ENCODE assay signal across 17 cellular contexts in genomic region chr9:110029815-110030480, GRCh38.
A peak's percentile ranks its signal among the peaks of the same experiment; 100 is the strongest.
DNase-seq lines count a peak whose midpoint lies in the region; ATAC-seq and TF ChIP-seq lines count a peak whose summit lies in the region.
"Had no signal": no experiment of that assay in that cellular context is flagged by ENCODE, and none has a peak within 500 bp of the region (broad histone marks: within the 10 kb centered on the region; RNA-seq: fewer than 3 reads in every experiment).

No MANE protein-coding gene starts in this region.

- H2AFZ ChIP-seq in DND-41 (ENCODE audit: low read depth, low read length) (no peak overlapping the region), trophoblast cell (ENCODE audit: insufficient read depth, low read length, poor library complexity) (no peak overlapping the region)

- no peak overlapping the region for H3K18ac ChIP-seq in trophoblast cell (ENCODE audit: low read length)

- DNase-seq in DND-41 (no peak), SJCRH30 (no peak), foreskin keratinocyte (no peak), trophoblast cell (peak in 1 of 2 donors; percentile 60), globus pallidus (ENCODE audit: low spot score) (no peak), T1000 (lab: John Stamatoyannopoulos, UW) (no peak)
- no peak for DNase-seq in stimulated activated CD4-positive, alpha-beta T cell treated with anti-CD3 and anti-CD28 coated beads, Interleukin-2, amount 100 ng/mL, for 48 hours
- DNase-seq: activated T-cell treated with anti-CD3 and anti-CD28 coated beads, Interleukin-2, amount 50 U/mL, for 24 hours; CD8-positive, alpha-beta T cell; effector memory CD8-positive, alpha-beta T cell; left lung; NCI-H1930; NCI-H82; stimulated activated naive CD8-positive, alpha-beta T cell treated with anti-CD3 and anti-CD28 coated beads, Interleukin-15, Interleukin-2, amounts not matched to agents 100 U/mL and 50 U/mL, for 24 hours had no signal

- H3K4me3 ChIP-seq in DND-41 (ENCODE audit: low read depth in 1 of 2, low read length in 2 of 2) (no peak overlapping the region), SJCRH30 (no peak overlapping the region), trophoblast cell (ENCODE audit: low read depth, low read length) (no peak overlapping the region)
- H3K4me3 ChIP-seq: left lung, prostate gland had no signal

- no peak overlapping the region for H2BK120ac ChIP-seq in trophoblast cell (ENCODE audit: insufficient read depth, low read length, poor library complexity)

- no peak overlapping the region for H3K23ac ChIP-seq in trophoblast cell (ENCODE audit: low read length)

- H3K9ac ChIP-seq in DND-41 (ENCODE audit: low read depth, low read length), result no peak overlapping the region
- H3K9ac ChIP-seq in trophoblast cell (ENCODE audit: low read length), result no peak overlapping the region
- H3K9ac ChIP-seq: KMS-11 had no signal

- H3K36me3 ChIP-seq in DND-41 (ENCODE audit: insufficient read depth, low read length) (no peaks in the 10 kb centered on the region), SJCRH30 (no peaks in the 10 kb centered on the region), trophoblast cell (ENCODE audit: control insufficient read depth in 1 of 2, insufficient read depth in 2 of 2, low read length in 2 of 2) (no peaks in the 10 kb centered on the region)
- H3K36me3 ChIP-seq: left lung, prostate gland had no signal

- H3K14ac ChIP-seq in trophoblast cell (ENCODE audit: low read length), result no peak overlapping the region

- no peak overlapping the region for H2BK12ac ChIP-seq in trophoblast cell (ENCODE audit: low read length)

- H3K27me3 ChIP-seq in DND-41 (ENCODE audit: insufficient read depth, low read length, poor library complexity) (no peaks in the 10 kb centered on the region), SJCRH30 (no peaks in the 10 kb centered on the region), foreskin keratinocyte (no peaks in the 10 kb centered on the region), trophoblast cell (ENCODE audit: insufficient read depth, low read length) (no peaks in the 10 kb centered on the region)
- H3K27me3 ChIP-seq: left lung had no signal

- no peak overlapping the region for H3K4ac ChIP-seq in trophoblast cell (ENCODE audit: low read depth, low read length)

- no peaks in the 10 kb centered on the region for H3K9me3 ChIP-seq in DND-41 (ENCODE audit: insufficient read depth, low read length, severe bottlenecking)
- no peaks in the 10 kb centered on the region for H3K9me3 ChIP-seq in SJCRH30 (replicated peaks)
- no peaks in the 10 kb centered on the region for H3K9me3 ChIP-seq in trophoblast cell (ENCODE audit: insufficient read depth, low read depth, low read length)
- H3K9me3 ChIP-seq: left lung, prostate gland had no signal

- ATAC-seq in DND-41 (ENCODE audit: insufficient read depth, low read depth), result peak; percentile 73
- no peak for ATAC-seq in foreskin keratinocyte
- ATAC-seq in HG02870 (IDR thresholded peaks at IDR 0.05; ENCODE audit: unreplicated experiment), result no peak
- ATAC-seq: CD8-positive, alpha-beta T cell; effector memory CD8-positive, alpha-beta T cell; stimulated activated naive CD8-positive, alpha-beta T cell treated with anti-CD3 and anti-CD28 coated beads, Interleukin-15, Interleukin-2, amounts not matched to agents 100 U/mL and 50 U/mL, for 24 hours had no signal

- no peak overlapping the region for H3K27ac ChIP-seq in DND-41 (ENCODE audit: low read length)
- peak overlapping the region; percentile 34; the same call in 1 of the 2 replicates for H3K27ac ChIP-seq in SJCRH30
- peak overlapping the region; percentile 9 for H3K27ac ChIP-seq in foreskin keratinocyte
- H3K27ac ChIP-seq in trophoblast cell (ENCODE audit: low read depth, low read length), result peak overlapping the region; percentile 57
- H3K27ac ChIP-seq: KMS-11, prostate gland had no signal

- no peaks in the 10 kb centered on the region for H4K20me1 ChIP-seq in DND-41 (ENCODE audit: insufficient read depth, low read length)

- no peak for TF ChIP-seq CTCF in DND-41 (IDR thresholded peaks at IDR 0.05; ENCODE audit: borderline replicate concordance, extremely low read depth, low read length, poor library complexity, severe bottlenecking)
- TF ChIP-seq CTCF in foreskin keratinocyte (conservative IDR thresholded peaks at IDR 0.05), result no peak

- H4K8ac ChIP-seq in trophoblast cell (ENCODE audit: low read depth, low read length), result no peak overlapping the region

- H3K4me2 ChIP-seq in DND-41 (ENCODE audit: insufficient read depth, low read length), result no peak overlapping the region
- H3K4me2 ChIP-seq in trophoblast cell (ENCODE audit: low read length), result no peak overlapping the region
- H3K4me2 ChIP-seq: KMS-11 had no signal

- H3K79me2 ChIP-seq in DND-41 (ENCODE audit: insufficient read depth, low read length) (no peaks in the 10 kb centered on the region), trophoblast cell (ENCODE audit: control insufficient read depth, insufficient read depth, low read length, poor library complexity) (no peaks in the 10 kb centered on the region)

- H2AK5ac ChIP-seq in trophoblast cell (ENCODE audit: low read length), result no peak overlapping the region

- H3K4me1 ChIP-seq in DND-41 (ENCODE audit: insufficient read depth, low read length), result peaks cover 8% of the 10 kb centered on the region
- H3K4me1 ChIP-seq in SJCRH30, result peaks cover 52% of the 10 kb centered on the region
- H3K4me1 ChIP-seq in foreskin keratinocyte, result peaks cover 47% of the 10 kb centered on the region
- peaks cover 10 to 11% of the 10 kb centered on the region in 2 experiments for H3K4me1 ChIP-seq in trophoblast cell (ENCODE audit: control insufficient read depth in 1 of 2, insufficient read depth in 2 of 2, low read length in 2 of 2)
- H3K4me1 ChIP-seq: prostate gland had no signal

- no CpG with 5 or more reads among the region's 5 CpGs for WGBS in trophoblast cell (ENCODE audit: extremely low coverage, insufficient coverage, insufficient read length)

- no peak overlapping the region for H4K91ac ChIP-seq in trophoblast cell (ENCODE audit: low read depth, low read length)

- peaks cover 5% of the 10 kb centered on the region for H3K79me1 ChIP-seq in trophoblast cell (ENCODE audit: low read length)

- H4K12ac ChIP-seq in trophoblast cell (ENCODE audit: low read depth, low read length), result no peak overlapping the region

- no peak overlapping the region for H2BK5ac ChIP-seq in trophoblast cell (ENCODE audit: low read depth, low read length, poor library complexity)
